11 cellular contexts compared by ENCODE assay signal in genomic region chr10:29765330-29765729, GRCh38.
DNase-seq lines count a peak whose midpoint lies in the region; ATAC-seq lines count a peak whose summit lies in the region.
"Had no signal": no experiment of that assay in that cellular context is flagged by ENCODE, and none has a peak within 500 bp of the region (broad histone marks: within the 10 kb centered on the region; RNA-seq: fewer than 3 reads in every experiment).

No MANE protein-coding gene starts in this region.

- peak; percentile 93 for ATAC-seq in Right ventricle myocardium inferior
- ATAC-seq in left ventricle myocardium superior: peak; percentile 98
- ATAC-seq in HG03520 (IDR thresholded peaks at IDR 0.05; ENCODE audit: unreplicated experiment): no peak

- peaks cover 3% of the 10 kb centered on the region for H3K27me3 Mint-ChIP-seq in dendritic cell treated with granulocyte-macrophage colony-stimulating factor and Interleukin-4, amounts not matched to agents 40 ng/mL and 50 ng/mL, for 4 days
- H3K27me3 Mint-ChIP-seq: CD4-positive, CD25-positive, alpha-beta regulatory T cell had no signal

- no peak overlapping the region for H3K4me3 Mint-ChIP-seq in dendritic cell treated with granulocyte-macrophage colony-stimulating factor and Interleukin-4, amounts not matched to agents 40 ng/mL and 50 ng/mL, for 4 days
- H3K4me3 Mint-ChIP-seq: CD4-positive, CD25-positive, alpha-beta regulatory T cell had no signal

- DNase-seq in Right ventricle myocardium inferior (ENCODE audit: missing footprints) (no peak), cardiac septum (ENCODE audit: low spot score) (no peak), left ventricle myocardium superior (no peak), retina (peak; percentile 14), NCI-H510A (lab: John Stamatoyannopoulos, UW) (no peak)
- DNase-seq: ACHN; CD4-positive, CD25-positive, alpha-beta regulatory T cell; DMS53; GF-D8 had no signal

- peak overlapping the region; percentile 97 for H3K27ac Mint-ChIP-seq in dendritic cell treated with granulocyte-macrophage colony-stimulating factor and Interleukin-4, amounts not matched to agents 40 ng/mL and 50 ng/mL, for 4 days
- H3K27ac Mint-ChIP-seq: CD4-positive, CD25-positive, alpha-beta regulatory T cell had no signal

- intact Hi-C loops in Right ventricle myocardium inferior (cut with DNase I) (no loop called here), cardiac septum (cut with DNase I) (no loop called here), left ventricle myocardium superior (cut with micrococcal nuclease) (no loop called here)
- intact Hi-C loops in dendritic cell treated with granulocyte-macrophage colony-stimulating factor and Interleukin-4, amounts not matched to agents 40 ng/mL and 50 ng/mL, for 4 days (cut with micrococcal nuclease): no loop called here

- H3K36me3 Mint-ChIP-seq in dendritic cell treated with granulocyte-macrophage colony-stimulating factor and Interleukin-4, amounts not matched to agents 40 ng/mL and 50 ng/mL, for 4 days (ENCODE audit: low read depth): no peaks in the 10 kb centered on the region
- H3K36me3 Mint-ChIP-seq: CD4-positive, CD25-positive, alpha-beta regulatory T cell had no signal

- H3K9me3 Mint-ChIP-seq in dendritic cell treated with granulocyte-macrophage colony-stimulating factor and Interleukin-4, amounts not matched to agents 40 ng/mL and 50 ng/mL, for 4 days: no peaks in the 10 kb centered on the region

- H3K4me1 Mint-ChIP-seq in dendritic cell treated with granulocyte-macrophage colony-stimulating factor and Interleukin-4, amounts not matched to agents 40 ng/mL and 50 ng/mL, for 4 days (ENCODE audit: low read depth): peaks cover 64% of the 10 kb centered on the region
- H3K4me1 Mint-ChIP-seq: CD4-positive, CD25-positive, alpha-beta regulatory T cell had no signal
